ENCODE assay signal across 7 cellular contexts in genomic region chr5:56829137-56829536, GRCh38. TPM values are rescaled to one million over a fixed set of nuclear protein-coding genes. Genes with fewer than 3 reads are reported as not detected.
DNase-seq lines count a peak whose midpoint lies in the region; ATAC-seq and TF ChIP-seq lines count a peak whose summit lies in the region.

No MANE protein-coding gene starts in this region.

- H3K36me3 ChIP-seq in smooth muscle cell (ENCODE audit: low read depth), result no peaks in the 10 kb centered on the region

- H4K20me1 ChIP-seq in smooth muscle cell (ENCODE audit: low read depth), result peaks cover 100% of the 10 kb centered on the region

- H3F3A ChIP-seq in smooth muscle cell (ENCODE audit: low read depth), result no peaks in the 10 kb centered on the region

- peaks cover 70% of the 10 kb centered on the region for H3K4me1 Mint-ChIP-seq in central memory CD8-positive, alpha-beta T cell

- H3K9ac ChIP-seq in smooth muscle cell (ENCODE audit: low read depth), result no peak overlapping the region

- no peak overlapping the region for H3K4me2 ChIP-seq in smooth muscle cell

- H3K4me3 ChIP-seq in smooth muscle cell, result no peak overlapping the region

- H3K27me3 ChIP-seq in smooth muscle cell (ENCODE audit: low read depth), result no peaks in the 10 kb centered on the region

- DNase-seq in T-helper 2 cell, result peak in 4 of 5 experiments; percentile 42 to 79 (median 56)
- DNase-seq in central memory CD8-positive, alpha-beta T cell (ENCODE audit: low spot score in 2 of 2), result no peak
- DNase-seq in stimulated activated naive CD4-positive, alpha-beta T cell treated with Interleukin-2 at 50 U/mL for 16 hours (lab: John Stamatoyannopoulos, UW), result peak; percentile 64
- DNase-seq in smooth muscle cell (lab: John Stamatoyannopoulos, UW; ENCODE audit: unreplicated experiment), result no peak
- DNase-seq in NCI-H2081 (lab: John Stamatoyannopoulos, UW), result no peak
- no peak for DNase-seq in DMS 273 treated with DMSO at 0.1 percent for 48 hours (lab: John Stamatoyannopoulos, UW)

- 74% methylated on average over 9 of the region's 9 CpGs for WGBS in smooth muscle cell (ENCODE audit: low lambda C conversion rate)

- H3K79me2 ChIP-seq in smooth muscle cell (ENCODE audit: low read depth), result peaks cover 100% of the 10 kb centered on the region

- H3K4me3 Mint-ChIP-seq in central memory CD8-positive, alpha-beta T cell, result peak overlapping the region; percentile 27

- peaks cover 13% of the 10 kb centered on the region for H3K4me1 ChIP-seq in smooth muscle cell (ENCODE audit: low read depth)

- no peaks in the 10 kb centered on the region for H3K9me3 Mint-ChIP-seq in central memory CD8-positive, alpha-beta T cell

- no peak overlapping the region for H2AFZ ChIP-seq in smooth muscle cell (ENCODE audit: low read depth)

- no peak for TF ChIP-seq CTCF in smooth muscle cell (IDR thresholded peaks at IDR 0.05; ENCODE audit: borderline replicate concordance, insufficient read depth, poor library complexity, severe bottlenecking)

- no peaks in the 10 kb centered on the region for H3K9me3 ChIP-seq in smooth muscle cell (replicated peaks; ENCODE audit: low read depth)

- H3K27ac ChIP-seq in smooth muscle cell (ENCODE audit: low read depth), result no peak overlapping the region

- H3K27me3 Mint-ChIP-seq in central memory CD8-positive, alpha-beta T cell, result no peaks in the 10 kb centered on the region

- ATAC-seq in HG02678 (IDR thresholded peaks at IDR 0.05; ENCODE audit: unreplicated experiment), result peak; percentile 68
- no peak for ATAC-seq in central memory CD8-positive, alpha-beta T cell (replicated peaks; ENCODE audit: extremely low read depth, poor library complexity, severe bottlenecking)

- H3K36me3 Mint-ChIP-seq in central memory CD8-positive, alpha-beta T cell (ENCODE audit: insufficient read depth), result peaks cover 4% of the 10 kb centered on the region

- peak overlapping the region; percentile 61 for H3K27ac Mint-ChIP-seq in central memory CD8-positive, alpha-beta T cell (ENCODE audit: low read depth)

RNA-seq across cellular contexts. Expression of gene MAP3K1, which starts 13.8 kb away (rescaled TPM):
- 30.1 and 31.2 TPM in 2 replicates for total RNA-seq in smooth muscle cell
- 5.6 and 11.2 TPM in 2 replicates for polyA plus RNA-seq in smooth muscle cell

Comparison
In these comparisons a context has a peak if more than half of its experiments do, and no peak if none do; other contexts are left out.
1. DNase-seq: peak in T-helper 2 cell (4 of 5) and stimulated activated naive CD4-positive, alpha-beta T cell treated with Interleukin-2 at 50 U/mL for 16 hours (single experiment); none in central memory CD8-positive, alpha-beta T cell (0 of 2), smooth muscle cell (single experiment), NCI-H2081 (0 of 2) and DMS 273 treated with DMSO at 0.1 percent for 48 hours (single experiment).